ENCODE assay signal across 26 cellular contexts in genomic region chr12:124208469-124208868, GRCh38.
"Had no signal": no experiment of that assay in that cellular context is flagged by ENCODE, and none has a peak within 500 bp of the region (broad histone marks: within the 10 kb centered on the region; RNA-seq: fewer than 3 reads in every experiment).

No MANE protein-coding gene starts in this region.

- H3K4me3 ChIP-seq: colonic mucosa, esophagus squamous epithelium, gastrocnemius medialis, lung, prostate gland, sigmoid colon, stomach, tibial artery had no signal

- DNase-seq: colonic mucosa; effector CD8-positive, alpha-beta T cell; erythroblast; esophagus squamous epithelium; foreskin fibroblast; gastrocnemius medialis; natural killer cell; nucleus accumbens; sigmoid colon; stimulated activated CD4-positive, alpha-beta T cell treated with anti-CD3 and anti-CD28 coated beads, Interleukin-2, amount 100 ng/mL, for 24 hours; stimulated activated CD4-positive, alpha-beta T cell treated with anti-CD3 and anti-CD28 coated beads, Interleukin-4, amount 100 ng/mL, for 24 hours; stimulated activated naive CD4-positive, alpha-beta T cell treated with Interleukin-2 at 50 U/mL for 16 hours; stomach had no signal

- H3K4me1 ChIP-seq: colonic mucosa, esophagus squamous epithelium, gastrocnemius medialis, prostate gland, sigmoid colon, stomach, tibial artery had no signal

- H3K27me3 ChIP-seq: colonic mucosa, gastrocnemius medialis, right atrium auricular region, sigmoid colon, stomach had no signal

- H3K36me3 ChIP-seq: colonic mucosa, esophagus squamous epithelium, gastrocnemius medialis, prostate gland, right atrium auricular region, sigmoid colon, stomach, tibial artery had no signal

- FAIRE-seq: endometrium, keratinocyte, urothelium cell line had no signal

- H3K4me3 Mint-ChIP-seq: dendritic cell treated with granulocyte-macrophage colony-stimulating factor and Interleukin-4, amounts not matched to agents 40 ng/mL and 50 ng/mL, for 4 days; memory B cell; natural killer cell; neural crest cell; stimulated activated effector memory CD8-positive, alpha-beta T cell treated with anti-CD3 and anti-CD28 coated beads, Interleukin-12 subunit alpha, Interleukin-12 subunit beta, amount 100 ng/mL, for 72 hours; type B pancreatic cell had no signal

- ATAC-seq: gastrocnemius medialis; left lobe of liver; stimulated activated effector memory CD8-positive, alpha-beta T cell treated with anti-CD3 and anti-CD28 coated beads, Interleukin-12 subunit alpha, Interleukin-12 subunit beta, amount 100 ng/mL, for 72 hours had no signal

- H3K9me3 ChIP-seq: colonic mucosa, gastrocnemius medialis, prostate gland had no signal

- H3K4me1 Mint-ChIP-seq: memory B cell; natural killer cell; stimulated activated effector memory CD8-positive, alpha-beta T cell treated with anti-CD3 and anti-CD28 coated beads, Interleukin-12 subunit alpha, Interleukin-12 subunit beta, amount 100 ng/mL, for 72 hours had no signal

- H3K27ac ChIP-seq: colonic mucosa, esophagus squamous epithelium, gastrocnemius medialis, prostate gland, right atrium auricular region, sigmoid colon, stomach, tibial artery had no signal

- H3K27ac Mint-ChIP-seq: dendritic cell treated with granulocyte-macrophage colony-stimulating factor and Interleukin-4, amounts not matched to agents 40 ng/mL and 50 ng/mL, for 4 days; memory B cell; natural killer cell; stimulated activated effector memory CD8-positive, alpha-beta T cell treated with anti-CD3 and anti-CD28 coated beads, Interleukin-12 subunit alpha, Interleukin-12 subunit beta, amount 100 ng/mL, for 72 hours; type B pancreatic cell had no signal

- H3K36me3 Mint-ChIP-seq: stimulated activated effector memory CD8-positive, alpha-beta T cell treated with anti-CD3 and anti-CD28 coated beads, Interleukin-12 subunit alpha, Interleukin-12 subunit beta, amount 100 ng/mL, for 72 hours had no signal
